ENCODE assay signal across 11 cellular contexts in genomic region chr22:37731804-37732471, GRCh38. TPM values are rescaled to one million over a fixed set of nuclear protein-coding genes. Genes with fewer than 3 reads are reported as not detected.
DNase-seq lines count a peak whose midpoint lies in the region; ATAC-seq and TF ChIP-seq lines count a peak whose summit lies in the region.
"Had no signal": no experiment of that assay in that cellular context is flagged by ENCODE, and none has a peak within 500 bp of the region (broad histone marks: within the 10 kb centered on the region; RNA-seq: fewer than 3 reads in every experiment).

No MANE protein-coding gene starts in this region.

- H2AFZ ChIP-seq in MM.1S (ENCODE audit: low read length), result no peak overlapping the region

- peak; percentile 42 for DNase-seq in ACHN
- peak; percentile 29 for DNase-seq in GM19240 (ENCODE audit: insufficient read length, low spot score)
- peak; percentile 46 for DNase-seq in SK-MEL-5 (ENCODE audit: low read depth, low spot score)
- peak in 1 of 2 donors; percentile 65 for DNase-seq in left colon
- no peak for DNase-seq in MM.1S
- DNase-seq in NCI-H82 (lab: John Stamatoyannopoulos, UW), result no peak
- DNase-seq: activated naive CD4-positive, alpha-beta T cell treated with Interleukin-2 at 50 U/mL for 16 hours; H9; NCI-H446 had no signal

- no peak; the same call in 1 of the 2 replicates for TF ChIP-seq CTCF in MM.1S (IDR thresholded peaks at IDR 0.05; ENCODE audit: low read length)

- peak; percentile 83 for ATAC-seq in left colon
- no peak for ATAC-seq in GM19023 (IDR thresholded peaks at IDR 0.05; ENCODE audit: unreplicated experiment)
- ATAC-seq in HG03521 (IDR thresholded peaks at IDR 0.05; ENCODE audit: unreplicated experiment), result no peak

- H3K36me3 ChIP-seq in MM.1S (replicated peaks; ENCODE audit: insufficient read depth, low read length), result no peaks in the 10 kb centered on the region

- H3K4me2 ChIP-seq in MM.1S (ENCODE audit: low read depth, low read length), result no peak overlapping the region

- H3K9me3 ChIP-seq in MM.1S (replicated peaks; ENCODE audit: insufficient read depth, low read length), result no peaks in the 10 kb centered on the region

- H3K4me1 ChIP-seq in MM.1S (ENCODE audit: low read length), result peaks cover 9% of the 10 kb centered on the region

- no peaks in the 10 kb centered on the region for H3K27me3 ChIP-seq in MM.1S (replicated peaks; ENCODE audit: insufficient read depth, low read length)

- no peaks in the 10 kb centered on the region for H3K9me2 ChIP-seq in MM.1S (replicated peaks; ENCODE audit: insufficient read depth, low read length)

- intact Hi-C loops in left colon (cut with DNase I, micrococcal nuclease), result loop anchor here in 1 of 2 donors (10.0 kb wide), 1 partner anchor 47 kb away; the partner anchor contains the start of gene NOL12

- H3F3A ChIP-seq in MM.1S (ENCODE audit: insufficient read depth, low read length), result 0 out of 2 replicates have a peak, but pooled peaks cover 3% of the 10 kb centered on the region

- H3K9ac ChIP-seq in MM.1S (ENCODE audit: low read length), result no peak overlapping the region

- H4K20me1 ChIP-seq in MM.1S (ENCODE audit: insufficient read depth, low read length), result no peaks in the 10 kb centered on the region

- no peaks in the 10 kb centered on the region for H3K79me2 ChIP-seq in MM.1S (ENCODE audit: low read length)

- in situ Hi-C loops in ACHN (cut with HindIII; ENCODE audit: low pct_ligation_motif_present, low pct_unique_long_range_greater_than_20kb, low sequenced_read_pairs), result no loop called here
- in situ Hi-C loops in SK-MEL-5 (cut with HindIII; ENCODE audit: low pct_unique_long_range_greater_than_20kb, low sequenced_read_pairs), result no loop called here

- no peak overlapping the region for H3K4me3 ChIP-seq in MM.1S (ENCODE audit: low read length)

- H3K27ac ChIP-seq in MM.1S (ENCODE audit: low read length), result no peak overlapping the region

RNA-seq across cellular contexts. Expression of gene TRIOBP, which starts 35.1 kb away (rescaled TPM):
- 22.4 and 25.6 TPM in 2 replicates for total RNA-seq in SK-MEL-5 (2014; rRNA removed; shearing (Covaris generic))
- polyA plus RNA-seq in SK-MEL-5 (2015; cell fraction: cytosol; rRNA removed), result 55.2 and 56.9 TPM in 2 replicates
- 39.7 and 54.7 TPM in 2 replicates for polyA plus RNA-seq in SK-MEL-5 (2015; cell fraction: nucleus; rRNA removed)
- 10 to 100 TPM; 87.2 TPM for total RNA-seq in left colon

RNA-seq across cellular contexts. Expression of gene NOL12, which starts 45.8 kb away (rescaled TPM):
- 50.7 and 57.9 TPM in 2 replicates for total RNA-seq in SK-MEL-5 (2014; rRNA removed; shearing (Covaris generic))
- polyA plus RNA-seq in SK-MEL-5 (2015; cell fraction: cytosol; rRNA removed), result 42.4 and 57.4 TPM in 2 replicates
- 59.7 and 65.1 TPM in 2 replicates for polyA plus RNA-seq in SK-MEL-5 (2015; cell fraction: nucleus; rRNA removed)
- 10 to 100 TPM; 30.3 to 38.2 TPM for total RNA-seq in left colon

RNA-seq across cellular contexts. Expression of gene LGALS1, which starts 56.5 kb away (rescaled TPM):
- 978 and 1,315 TPM in 2 replicates for total RNA-seq in SK-MEL-5 (2014; rRNA removed; shearing (Covaris generic))
- 622 and 774 TPM in 2 replicates for polyA plus RNA-seq in SK-MEL-5 (2015; cell fraction: cytosol; rRNA removed)
- polyA plus RNA-seq in SK-MEL-5 (2015; cell fraction: nucleus; rRNA removed), result 90.5 and 124 TPM in 2 replicates
- total RNA-seq in left colon, result 100 to 1,000 TPM in 1 of 2 donors, 10 to 100 TPM in 1; 40.4 to 161 TPM

Comparison
In these comparisons a context has a peak if more than half of its experiments do, and no peak if none do; other contexts are left out.
1. DNase-seq: peak in ACHN (single experiment), GM19240 (single experiment) and SK-MEL-5 (single experiment); none in MM.1S (single experiment) and NCI-H82 (single experiment).